16 cellular contexts compared by ENCODE assay signal in the genomic region with DNA sequence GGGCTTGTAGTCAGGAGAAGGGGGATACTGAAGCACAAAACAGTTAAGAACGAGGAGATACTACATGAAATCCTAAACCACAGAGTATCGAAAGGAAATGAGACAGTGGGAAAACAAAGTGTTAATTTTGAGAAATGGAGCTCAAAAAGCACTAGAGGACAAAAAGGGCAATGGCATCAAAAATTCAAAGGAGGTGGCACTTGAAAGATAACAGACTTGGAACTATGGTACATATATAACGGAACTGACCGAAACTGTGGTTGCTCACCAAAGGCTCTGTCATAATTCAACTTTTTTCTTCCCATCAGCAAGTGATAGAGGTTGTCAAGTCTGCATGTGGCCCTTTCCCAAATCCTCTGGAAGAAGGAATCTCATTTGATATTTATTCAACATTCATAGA.
DNase-seq lines count a peak whose midpoint lies in the region; ATAC-seq, FAIRE-seq and TF ChIP-seq lines count a peak whose summit lies in the region.
"Had no signal": no experiment of that assay in that cellular context is flagged by ENCODE, and none has a peak within 500 bp of the region (broad histone marks: within the 10 kb centered on the region; RNA-seq: fewer than 3 reads in every experiment).

No MANE protein-coding gene starts in this region.

- H2AK9ac ChIP-seq in IMR-90 (replicated peaks; ENCODE audit: low read depth, low read length, poor library complexity) = no peak overlapping the region

- peak overlapping the region; percentile 26; the same call in 2 of the 3 replicates for H2BK15ac ChIP-seq in IMR-90 (ENCODE audit: low read depth, low read length)

- H3K4me3 ChIP-seq in IMR-90 (ENCODE audit: insufficient read depth, low read depth, low read length) = no peak overlapping the region
- no peak overlapping the region for H3K4me3 ChIP-seq in PC-3 (ENCODE audit: low read length)
- H3K4me3 ChIP-seq in muscle layer of duodenum (ENCODE audit: low read depth in 1 of 2, low read length in 2 of 2) = no peak overlapping the region
- H3K4me3 ChIP-seq: BLaER1 had no signal

- H3K9me3 ChIP-seq in IMR-90 (ENCODE audit: control insufficient read depth, insufficient read depth, low read length) (no peaks in the 10 kb centered on the region), PC-3 (ENCODE audit: low read length) (no peaks in the 10 kb centered on the region), muscle layer of duodenum (ENCODE audit: control insufficient read depth in 1 of 2, low read length in 2 of 2) (no peaks in the 10 kb centered on the region)
- H3K9me3 ChIP-seq: BLaER1, Caco-2 had no signal

- POLR2A ChIA-PET in IMR-90 (lab: Charles Lee; ENCODE audit: unreplicated experiment) = no interaction called here
- POLR2A ChIA-PET in PC-3 (lab: Charles Lee; ENCODE audit: unreplicated experiment) = no interaction called here

- no peaks in the 10 kb centered on the region for H3K9me2 ChIP-seq in PC-3 (replicated peaks; ENCODE audit: low read length)

- no TSS peak for BruUV-seq in IMR-90 (replicated peaks; lab: Mats Ljungman, UMichigan)
- no TSS peak for BruUV-seq in PC-3 (replicated peaks; lab: Mats Ljungman, UMichigan)

- H3K4ac ChIP-seq in IMR-90 (ENCODE audit: low read depth, low read length) = peak overlapping the region; percentile 87; the same call in 1 of the 2 replicates

- no peaks in the 10 kb centered on the region for H3K79me1 ChIP-seq in IMR-90 (ENCODE audit: low read depth in 1 of 2, low read length in 2 of 2)

- H3K4me2 ChIP-seq in IMR-90 (ENCODE audit: low read depth, low read length) (no peak overlapping the region), PC-3 (ENCODE audit: low read length) (no peak overlapping the region)
- H3K4me2 ChIP-seq: BLaER1 had no signal

- H4K20me1 ChIP-seq in IMR-90 (ENCODE audit: insufficient read depth, low read length) (no peaks in the 10 kb centered on the region), PC-3 (ENCODE audit: low read length) (no peaks in the 10 kb centered on the region)
- H4K20me1 ChIP-seq: BLaER1 had no signal

- no peak for DNase-seq in IMR-90
- no peak for DNase-seq in PC-3
- DNase-seq in NCI-H1105 (lab: John Stamatoyannopoulos, UW) = no peak
- DNase-seq: AML-193; Caco-2; CD8-positive, alpha-beta memory T cell; DMS53; GF-D8; KBM-7 had no signal

- H3K27ac ChIP-seq in IMR-90 (ENCODE audit: insufficient read depth, low read length) = no peak overlapping the region
- H3K27ac ChIP-seq in PC-3 (ENCODE audit: low read length) = peak overlapping the region; percentile 78; the same call in 1 of the 2 replicates
- peak overlapping the region; percentile 83 for H3K27ac ChIP-seq in muscle layer of duodenum (ENCODE audit: low read length)
- H3K27ac ChIP-seq: BLaER1 had no signal

- H2AFZ ChIP-seq in IMR-90 (replicated peaks; ENCODE audit: low read length, poor library complexity) = no peak overlapping the region
- H2AFZ ChIP-seq in PC-3 (ENCODE audit: low read length) = no peak overlapping the region

- H3K23ac ChIP-seq in IMR-90 (ENCODE audit: low read depth, low read length) = no peak overlapping the region

- peak overlapping the region; percentile 31; the same call in 1 of the 2 replicates for H4K5ac ChIP-seq in IMR-90 (ENCODE audit: low read depth, low read length)

- no peaks in the 10 kb centered on the region for H3K79me2 ChIP-seq in PC-3 (ENCODE audit: low read length)

- peaks cover 6% of the 10 kb centered on the region for H3F3A ChIP-seq in PC-3 (ENCODE audit: low read length, unreplicated experiment)

- CTCF ChIA-PET in IMR-90 (lab: Yijun Ruan, JAX) (no interaction called here), PC-3 (lab: Charles Lee) (no interaction called here)

- H3K36me3 ChIP-seq in IMR-90 (ENCODE audit: control insufficient read depth, insufficient read depth, low read length) (no peaks in the 10 kb centered on the region), PC-3 (ENCODE audit: low read depth, low read length) (no peaks in the 10 kb centered on the region), muscle layer of duodenum (ENCODE audit: control insufficient read depth in 1 of 2, insufficient read depth in 2 of 2, low read length in 2 of 2) (no peaks in the 10 kb centered on the region)
- H3K36me3 ChIP-seq: BLaER1 had no signal

- in situ Hi-C loops in IMR-90 (cut with MboI; ENCODE audit: low sequenced_read_pairs) = no loop called here

- peaks cover 11% of the 10 kb centered on the region for H3K4me1 ChIP-seq in IMR-90 (ENCODE audit: control insufficient read depth, insufficient read depth, low read length)
- H3K4me1 ChIP-seq in PC-3 (ENCODE audit: insufficient read depth, low read length) = peaks cover 53% of the 10 kb centered on the region
- peaks cover 0 to 6% of the 10 kb centered on the region in 2 donors for H3K4me1 ChIP-seq in muscle layer of duodenum (ENCODE audit: control insufficient read depth in 1 of 2, insufficient read depth in 2 of 2, low read length in 2 of 2)
- H3K4me1 ChIP-seq: BLaER1 had no signal

- 0 out of 2 replicates have a peak overlapping the region, but pooled peaks have one; percentile 57 for H3K14ac ChIP-seq in IMR-90 (replicated peaks; ENCODE audit: low read depth, low read length)

- peaks cover 7% of the 10 kb centered on the region; the same call in 1 of the 2 replicates for H3K9me1 ChIP-seq in IMR-90 (ENCODE audit: insufficient read depth, low read length)

- peak overlapping the region; percentile 9; the same call in 1 of the 2 replicates for H2AK5ac ChIP-seq in IMR-90 (ENCODE audit: low read depth, low read length)

- no CpG with 5 or more reads among the region's 4 CpGs for WGBS in IMR-90 (ENCODE audit: extremely low coverage in 2 of 2, insufficient read length in 1 of 2), 2 experiments

- TF ChIP-seq CTCF in IMR-90 (conservative IDR thresholded peaks at IDR 0.05; ENCODE audit: low read depth, low read length) (no peak), PC-3 (conservative IDR thresholded peaks at IDR 0.05; ENCODE audit: low read depth, low read length) (no peak)

- no peak for TF ChIP-seq RAD21 in IMR-90 (IDR thresholded peaks at IDR 0.05; ENCODE audit: low read length)

- peak overlapping the region; percentile 91; the same call in 1 of the 2 replicates for H3K18ac ChIP-seq in IMR-90 (ENCODE audit: low read depth, low read length)

- H3K27me3 ChIP-seq in IMR-90 (ENCODE audit: control insufficient read depth, insufficient read depth, low read length) (no peaks in the 10 kb centered on the region), PC-3 (ENCODE audit: low read length) (no peaks in the 10 kb centered on the region), muscle layer of duodenum (ENCODE audit: low read depth, low read length) (no peaks in the 10 kb centered on the region)
- H3K27me3 ChIP-seq: BLaER1 had no signal

- H3K56ac ChIP-seq in IMR-90 (ENCODE audit: extremely low read depth, insufficient read depth, low read length) = no peak overlapping the region

- dilution Hi-C loops in IMR-90 (cut with HindIII; ENCODE audit: low sequenced_read_pairs, unreplicated experiment) = no loop called here

- no peak for TF ChIP-seq POLR2A in IMR-90 (IDR thresholded peaks at IDR 0.05; ENCODE audit: low read depth, low read length)

- peak overlapping the region; percentile 10 to 52; a peak in 2 of 4 replicates for H4K8ac ChIP-seq in IMR-90 (ENCODE audit: low read depth in 2 of 2, low read length in 2 of 2)

- FAIRE-seq in A204.1 (lab: Jason Lieb, UNC) = peak; percentile 44
- FAIRE-seq: HepG2 had no signal

- peak overlapping the region; percentile 92 for H2BK20ac ChIP-seq in IMR-90 (ENCODE audit: low read depth, low read length)

- intact Hi-C loops in IMR-90 (cut with micrococcal nuclease) (loop anchor here (5.0 to 10.0 kb wide), 2 partner anchors 68 to 295 kb away; no protein-coding TSS in a partner anchor), PC-3 (cut with micrococcal nuclease) (loop anchor here (2.0 to 10.0 kb wide), 2 partner anchors 141 to 625 kb away; a partner anchor contains a TSS)

- no peak for ATAC-seq in IMR-90 (ENCODE audit: low read depth)
- ATAC-seq in PC-3 = no peak
- no peak for ATAC-seq in GM18861 (IDR thresholded peaks at IDR 0.05; ENCODE audit: unreplicated experiment)
- no peak for ATAC-seq in HG03460 (IDR thresholded peaks at IDR 0.05; ENCODE audit: unreplicated experiment)
- ATAC-seq: HCT116, HepG2 had no signal

- H2BK120ac ChIP-seq in IMR-90 (ENCODE audit: low read depth, low read length) = peak overlapping the region; percentile 85

- peak overlapping the region; percentile 83 for H4K91ac ChIP-seq in IMR-90 (ENCODE audit: insufficient read depth, low read depth, low read length)

- peak overlapping the region; percentile 80 for H2BK5ac ChIP-seq in IMR-90 (ENCODE audit: low read depth, low read length, poor library complexity, severe bottlenecking)

- H3K9ac ChIP-seq in IMR-90 (ENCODE audit: low read depth, low read length) (no peak overlapping the region), PC-3 (ENCODE audit: low read length) (no peak overlapping the region; the same call in 1 of the 2 replicates)
- H3K9ac ChIP-seq: BLaER1 had no signal

TF ChIP-seq in IMR-90, 13 proteins besides CTCF, POLR2A, EP300 and RAD21 (continues in another document):
- no peak for TF ChIP-seq RCOR1 (IDR thresholded peaks at IDR 0.05; ENCODE audit: insufficient replicate concordance, low read length)
- TF ChIP-seq NFE2L2 (IDR thresholded peaks at IDR 0.05; ENCODE audit: low read depth, low read length) = no peak
- TF ChIP-seq, protein P1, sequence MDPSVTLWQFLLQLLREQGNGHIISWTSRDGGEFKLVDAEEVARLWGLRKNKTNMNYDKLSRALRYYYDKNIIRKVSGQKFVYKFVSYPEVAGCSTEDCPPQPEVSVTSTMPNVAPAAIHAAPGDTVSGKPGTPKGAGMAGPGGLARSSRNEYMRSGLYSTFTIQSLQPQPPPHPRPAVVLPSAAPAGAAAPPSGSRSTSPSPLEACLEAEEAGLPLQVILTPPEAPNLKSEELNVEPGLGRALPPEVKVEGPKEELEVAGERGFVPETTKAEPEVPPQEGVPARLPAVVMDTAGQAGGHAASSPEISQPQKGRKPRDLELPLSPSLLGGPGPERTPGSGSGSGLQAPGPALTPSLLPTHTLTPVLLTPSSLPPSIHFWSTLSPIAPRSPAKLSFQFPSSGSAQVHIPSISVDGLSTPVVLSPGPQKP (IDR thresholded peaks at IDR 0.05; ENCODE audit: borderline replicate concordance, low read depth, low read length) = no peak
- TF ChIP-seq MAFK (IDR thresholded peaks at IDR 0.05; ENCODE audit: low read depth, low read length) = no peak
- TF ChIP-seq CHD1 (IDR thresholded peaks at IDR 0.05; ENCODE audit: low read depth, low read length) = no peak
- TF ChIP-seq SMC3 (IDR thresholded peaks at IDR 0.05; ENCODE audit: low read depth, low read length) = no peak
- no peak for TF ChIP-seq CEBPB (IDR thresholded peaks at IDR 0.05; ENCODE audit: low read depth, low read length)
- TF ChIP-seq, protein P2, sequence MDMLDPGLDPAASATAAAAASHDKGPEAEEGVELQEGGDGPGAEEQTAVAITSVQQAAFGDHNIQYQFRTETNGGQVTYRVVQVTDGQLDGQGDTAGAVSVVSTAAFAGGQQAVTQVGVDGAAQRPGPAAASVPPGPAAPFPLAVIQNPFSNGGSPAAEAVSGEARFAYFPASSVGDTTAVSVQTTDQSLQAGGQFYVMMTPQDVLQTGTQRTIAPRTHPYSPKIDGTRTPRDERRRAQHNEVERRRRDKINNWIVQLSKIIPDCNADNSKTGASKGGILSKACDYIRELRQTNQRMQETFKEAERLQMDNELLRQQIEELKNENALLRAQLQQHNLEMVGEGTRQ (IDR thresholded peaks at IDR 0.05; ENCODE audit: low read depth, low read length) = no peak
- no peak for TF ChIP-seq MXI1 (IDR thresholded peaks at IDR 0.05; ENCODE audit: borderline replicate concordance, low read depth, low read length)
